In the genomic region with DNA sequence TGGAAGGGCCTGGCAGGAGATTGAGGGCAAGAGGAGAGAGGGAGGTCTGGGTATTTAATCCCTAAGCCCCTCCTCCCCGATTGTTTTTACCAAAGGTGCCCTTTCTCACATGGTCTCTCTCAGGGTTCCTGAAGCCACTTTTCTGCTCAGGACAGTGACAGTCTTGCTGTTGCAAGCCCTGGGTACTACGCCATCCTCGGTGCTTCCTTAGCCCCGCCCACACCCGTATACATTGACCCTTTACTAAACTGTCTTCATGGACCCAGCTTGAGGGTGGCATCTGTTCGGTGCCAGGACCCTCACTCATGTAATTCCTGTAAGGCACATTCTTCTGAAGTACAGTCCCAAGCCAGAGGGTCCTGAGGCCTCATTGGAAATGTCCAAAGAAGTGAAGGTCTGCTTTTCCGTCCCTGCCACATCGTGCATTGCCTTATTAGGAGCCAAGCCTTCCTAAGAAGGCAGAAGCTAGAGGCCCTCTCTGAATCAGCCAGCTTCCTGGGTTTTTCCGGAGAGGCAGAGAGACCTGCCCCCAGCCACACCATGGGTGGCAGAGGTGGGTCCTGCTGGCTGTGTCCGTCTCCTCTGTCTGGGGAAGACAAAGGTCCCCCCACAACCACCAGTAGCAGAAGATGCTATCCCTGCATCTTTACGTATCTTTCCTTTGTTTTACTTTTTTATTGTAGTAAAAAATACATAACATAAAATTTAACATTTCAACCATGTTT, we compare ENCODE assay signal across 1 cellular context.
TF ChIP-seq lines count a peak whose summit lies in the region.

No MANE protein-coding gene starts in this region.

TF ChIP-seq in HepG2, 621 proteins besides CTCF, POLR2A, EP300 and RAD21:
- TF ChIP-seq ZNF790 (CRISPR knock-in tag; IDR thresholded peaks at IDR 0.05; ENCODE audit: borderline replicate concordance) (no peak), FOSL2 (CRISPR knock-in tag; IDR thresholded peaks at IDR 0.05) (no peak), ZNF468 (CRISPR knock-in tag; IDR thresholded peaks at IDR 0.05) (no peak), RORA (CRISPR knock-in tag; IDR thresholded peaks at IDR 0.05) (no peak)
- TF ChIP-seq, protein P1, sequence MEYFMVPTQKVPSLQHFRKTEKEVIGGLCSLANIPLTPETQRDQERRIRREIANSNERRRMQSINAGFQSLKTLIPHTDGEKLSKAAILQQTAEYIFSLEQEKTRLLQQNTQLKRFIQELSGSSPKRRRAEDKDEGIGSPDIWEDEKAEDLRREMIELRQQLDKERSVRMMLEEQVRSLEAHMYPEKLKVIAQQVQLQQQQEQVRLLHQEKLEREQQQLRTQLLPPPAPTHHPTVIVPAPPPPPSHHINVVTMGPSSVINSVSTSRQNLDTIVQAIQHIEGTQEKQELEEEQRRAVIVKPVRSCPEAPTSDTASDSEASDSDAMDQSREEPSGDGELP (IDR thresholded peaks at IDR 0.05; ENCODE audit: borderline replicate concordance, low read depth) = no peak
